ENCODE assay signal across 11 cellular contexts in genomic region chr6:18269253-18269652, GRCh38. TPM values are rescaled to one million over a fixed set of nuclear protein-coding genes. Genes with fewer than 3 reads are reported as not detected.
DNase-seq lines count a peak whose midpoint lies in the region; ATAC-seq, FAIRE-seq and TF ChIP-seq lines count a peak whose summit lies in the region.
"Had no signal": no experiment of that assay in that cellular context is flagged by ENCODE, and none has a peak within 500 bp of the region (broad histone marks: within the 10 kb centered on the region; RNA-seq: fewer than 3 reads in every experiment).

No MANE protein-coding gene starts in this region.

- peaks cover 14 to 35% (median 25%) of the 10 kb centered on the region in 10 experiments for H3K4me1 ChIP-seq in BLaER1 treated with 17β-estradiol and CSF1 and Interleukin-3, amounts not matched to agents 10 nM and 100 nM
- H3K4me1 ChIP-seq in prostate gland (replicated peaks) = no peaks in the 10 kb centered on the region

- H3K9ac ChIP-seq in BLaER1 treated with 17β-estradiol and CSF1 and Interleukin-3, amounts not matched to agents 10 nM and 100 nM = no peak overlapping the region

- peak overlapping the region; percentile 24 to 70 (median 50); a peak in 21 of 22 replicates for H3K4me2 ChIP-seq in BLaER1 treated with 17β-estradiol and CSF1 and Interleukin-3, amounts not matched to agents 10 nM and 100 nM

- peaks cover 12 to 21% (median 18%) of the 10 kb centered on the region in 11 experiments for H3K9me3 ChIP-seq in BLaER1 treated with 17β-estradiol and CSF1 and Interleukin-3, amounts not matched to agents 10 nM and 100 nM (replicated peaks in 1 of 11)
- H3K9me3 ChIP-seq in prostate gland = no peaks in the 10 kb centered on the region
- H3K9me3 ChIP-seq: gastrocnemius medialis, HAP-1 had no signal

- intact Hi-C loops in prostate gland (cut with DNase I) = no loop called here

- DNase-seq in GM20000 (ENCODE audit: low spot score) (peak; percentile 57), M059J (ENCODE audit: low read depth) (peak; percentile 97), GM19239 (ENCODE audit: insufficient read length, low spot score) (no peak), prostate gland (ENCODE audit: low spot score) (no peak), iPS-NIHi11 (ENCODE audit: low spot score) (no peak)
- peak; percentile 19 for DNase-seq in central memory CD4-positive, alpha-beta T cell
- DNase-seq: gastrocnemius medialis, NCI-H2029 treated with DMSO at 0.1 percent for 48 hours had no signal

- TF ChIP-seq CTCF in GM20000 (IDR thresholded peaks at IDR 0.05; ENCODE audit: extremely low read depth, missing control alignments) (no peak), prostate gland (IDR thresholded peaks at IDR 0.05) (no peak)

- H3K27me3 ChIP-seq in BLaER1 treated with 17β-estradiol and CSF1 and Interleukin-3, amounts not matched to agents 10 nM and 100 nM = no peaks in the 10 kb centered on the region
- H3K27me3 ChIP-seq in prostate gland (replicated peaks; ENCODE audit: insufficient read depth) = no peaks in the 10 kb centered on the region
- H3K27me3 ChIP-seq: gastrocnemius medialis had no signal

- no peak for TF ChIP-seq POLR2A in prostate gland (IDR thresholded peaks at IDR 0.05)

- H3K4me3 ChIP-seq in BLaER1 treated with 17β-estradiol and CSF1 and Interleukin-3, amounts not matched to agents 10 nM and 100 nM = no peak overlapping the region
- H3K4me3 ChIP-seq in prostate gland = no peak overlapping the region
- H3K4me3 ChIP-seq: gastrocnemius medialis, HAP-1 had no signal

- ATAC-seq in GM21529 (IDR thresholded peaks at IDR 0.05; ENCODE audit: unreplicated experiment) = no peak
- ATAC-seq: gastrocnemius medialis had no signal

- H3K27ac ChIP-seq in BLaER1 treated with 17β-estradiol and CSF1 and Interleukin-3, amounts not matched to agents 10 nM and 100 nM = no peak overlapping the region
- H3K27ac ChIP-seq in prostate gland = no peak overlapping the region

- peaks cover 0 to 5% (median 0%) of the 10 kb centered on the region in 11 experiments; a peak in 2 of 22 replicates for H3K36me3 ChIP-seq in BLaER1 treated with 17β-estradiol and CSF1 and Interleukin-3, amounts not matched to agents 10 nM and 100 nM
- no peaks in the 10 kb centered on the region for H3K36me3 ChIP-seq in prostate gland
- H3K36me3 ChIP-seq: gastrocnemius medialis, HAP-1 had no signal

- H4K20me1 ChIP-seq in BLaER1 treated with 17β-estradiol and CSF1 and Interleukin-3, amounts not matched to agents 10 nM and 100 nM = no peaks in the 10 kb centered on the region

- 9% methylated on average over 3 of the region's 3 CpGs for WGBS in prostate gland

- no peak for FAIRE-seq in GM19239 (lab: Jason Lieb, UNC)

RNA-seq across cellular contexts. Expression of gene DEK, which starts 4.9 kb away (rescaled TPM):
- 326 and 338 TPM in 2 replicates for total RNA-seq in M059J (2014; rRNA removed; shearing (Covaris generic))
- total RNA-seq in prostate gland = 100 to 1,000 TPM in 1 of 2 donors, 10 to 100 TPM in 1; 74.1 to 133 TPM

Comparison
In these comparisons a context has a peak if more than half of its experiments do, and no peak if none do; other contexts are left out.
1. DNase-seq: peak in GM20000 (single experiment), M059J (single experiment) and central memory CD4-positive, alpha-beta T cell (single experiment); none in GM19239 (single experiment), prostate gland (single experiment) and iPS-NIHi11 (single experiment).